ENCODE assay signal across 14 cellular contexts in genomic region chr3:156859578-156859977, GRCh38. TPM values are rescaled to one million over a fixed set of nuclear protein-coding genes. Genes with fewer than 3 reads are reported as not detected.
DNase-seq lines count a peak whose midpoint lies in the region; ATAC-seq and TF ChIP-seq lines count a peak whose summit lies in the region.
"Had no signal": no experiment of that assay in that cellular context is flagged by ENCODE, and none has a peak within 500 bp of the region (broad histone marks: within the 10 kb centered on the region; RNA-seq: fewer than 3 reads in every experiment).

No MANE protein-coding gene starts in this region.

- H3K4me1 ChIP-seq in OCI-LY3 (ENCODE audit: low read length) (peaks cover 10% of the 10 kb centered on the region), gastrocnemius medialis (no peaks in the 10 kb centered on the region)
- H3K4me1 ChIP-seq: pancreas had no signal

- H3K27me3 ChIP-seq in OCI-LY3 (ENCODE audit: low read depth, low read length) (no peaks in the 10 kb centered on the region), gastrocnemius medialis (no peaks in the 10 kb centered on the region)
- H3K27me3 ChIP-seq: pancreas had no signal

- ATAC-seq in GM18858 (IDR thresholded peaks at IDR 0.05; ENCODE audit: unreplicated experiment) (peak; percentile 99), GM21423 (IDR thresholded peaks at IDR 0.05; ENCODE audit: unreplicated experiment) (peak; percentile 95), HG03060 (IDR thresholded peaks at IDR 0.05; ENCODE audit: low read depth, unreplicated experiment) (peak; percentile 96), HG03045 (IDR thresholded peaks at IDR 0.05; ENCODE audit: unreplicated experiment) (no peak), gastrocnemius medialis (no peak)
- ATAC-seq: activated CD4-positive, CD25-positive, alpha-beta regulatory T cell treated with anti-CD3 and anti-CD28 coated beads, Interleukin-2, amount 50 U/mL, for 24 hours; left lobe of liver; pancreas had no signal

- TF ChIP-seq CTCF in OCI-LY3 (IDR thresholded peaks at IDR 0.05; ENCODE audit: low read depth, low read length) (no peak), gastrocnemius medialis (IDR thresholded peaks at IDR 0.05 in 4 of 5, conservative IDR thresholded peaks at IDR 0.05 in 1 of 5) (no peak)

- H3K27ac ChIP-seq in OCI-LY3 (ENCODE audit: low read length): no peak overlapping the region
- no peak overlapping the region for H3K27ac ChIP-seq in gastrocnemius medialis
- H3K27ac ChIP-seq: pancreas had no signal

- peak overlapping the region; percentile 50 for H3K4me2 ChIP-seq in OCI-LY3 (ENCODE audit: low read length)

- no peaks in the 10 kb centered on the region for H4K20me1 ChIP-seq in OCI-LY3 (ENCODE audit: insufficient read depth, low read length)

- intact Hi-C loops in gastrocnemius medialis (cut with DNase I; ENCODE audit: low total_unique reads): no loop called here

- H3K9ac ChIP-seq in OCI-LY3 (ENCODE audit: low read length): no peak overlapping the region

- in situ Hi-C loops in gastrocnemius medialis (cut with MboI; ENCODE audit: low sequenced_read_pairs in 4 of 4): no loop called here

- H3K4me3 ChIP-seq in OCI-LY3 (ENCODE audit: low read length) (no peak overlapping the region), gastrocnemius medialis (no peak overlapping the region)
- H3K4me3 ChIP-seq: pancreas had no signal

- H3K9me3 ChIP-seq in OCI-LY3 (ENCODE audit: insufficient read depth, low read length) (no peaks in the 10 kb centered on the region), gastrocnemius medialis (no peaks in the 10 kb centered on the region)
- H3K9me3 ChIP-seq: pancreas had no signal

- H2AFZ ChIP-seq in OCI-LY3 (ENCODE audit: low read depth, low read length): no peak overlapping the region

- TF ChIP-seq POLR2A in gastrocnemius medialis (IDR thresholded peaks at IDR 0.05): no peak

- H3K79me2 ChIP-seq in OCI-LY3 (ENCODE audit: low read length): no peaks in the 10 kb centered on the region

- DNase-seq in C1 segment of cervical spinal cord (lab: John Stamatoyannopoulos, UW) (no peak), gastrocnemius medialis (no peak), SKM-1 treated with dmso at 0.1 percent for 144 hours (lab: John Stamatoyannopoulos, UW; ENCODE audit: unreplicated experiment) (no peak)
- DNase-seq: activated effector memory CD4-positive, alpha-beta T cell treated with Interleukin-2 at 50 U/mL for 16 hours; COR-L47; NCI-H2081; pancreas had no signal

- H3K36me3 ChIP-seq in OCI-LY3 (replicated peaks; ENCODE audit: low read depth, low read length) (no peaks in the 10 kb centered on the region), gastrocnemius medialis (no peaks in the 10 kb centered on the region)
- H3K36me3 ChIP-seq: pancreas had no signal

RNA-seq across cellular contexts. Expression of gene LEKR1, which starts 33.4 kb away (rescaled TPM):
- total RNA-seq in gastrocnemius medialis: under 1 TPM in 2 of 4 donors, not detected in 2; 0.20 to 0.56 TPM

Comparison
In these comparisons a context has a peak if more than half of its experiments do, and no peak if none do; other contexts are left out.
1. ATAC-seq: peak in GM18858 (single experiment), GM21423 (single experiment) and HG03060 (single experiment); none in HG03045 (single experiment) and gastrocnemius medialis (0 of 2).